ENCODE assay signal across 11 cellular contexts in the genomic region with DNA sequence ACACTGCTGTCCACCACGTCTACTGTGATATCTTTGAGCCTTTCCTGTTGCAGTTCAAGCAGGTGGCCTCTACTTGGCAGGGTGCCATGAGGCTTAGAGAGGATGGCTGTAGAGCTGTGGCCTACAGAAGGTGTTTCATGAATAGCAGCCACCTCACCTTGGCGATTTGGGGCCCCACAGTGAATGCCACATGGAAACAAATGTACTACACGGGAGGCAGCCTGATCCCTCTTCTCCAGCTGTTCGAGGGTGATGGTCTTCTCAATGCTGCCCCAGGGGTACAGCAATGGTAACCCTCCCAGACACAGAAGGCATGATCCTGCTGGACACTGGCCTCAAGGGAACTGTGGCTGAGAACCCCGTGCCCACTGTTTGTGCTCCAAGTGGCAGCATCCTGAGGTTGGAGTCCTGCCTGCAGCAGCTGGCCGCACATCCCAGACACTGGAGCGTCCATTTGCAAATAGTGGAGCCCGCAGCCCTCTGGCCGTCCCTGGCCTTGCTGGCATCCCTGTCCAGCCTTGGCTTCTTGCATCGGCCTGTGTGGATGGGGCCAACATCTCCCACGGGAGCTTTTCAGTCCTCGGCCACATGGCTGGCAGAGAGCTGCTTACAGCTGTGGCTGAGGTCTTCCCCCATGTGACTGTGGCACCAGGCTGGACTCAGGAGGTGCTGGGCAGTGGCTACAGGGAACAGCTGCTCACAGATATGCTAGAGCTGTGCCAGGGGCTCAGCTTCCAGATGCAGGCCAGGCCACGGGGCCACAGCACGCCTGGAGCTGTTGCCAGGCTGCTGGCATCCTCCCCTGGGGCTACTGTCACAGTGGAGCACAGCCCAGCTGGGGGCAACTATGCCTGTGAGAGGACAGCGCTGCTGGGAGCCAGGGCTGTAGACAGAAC.
DNase-seq lines count a peak whose midpoint lies in the region; ATAC-seq, FAIRE-seq and TF ChIP-seq lines count a peak whose summit lies in the region.
"Had no signal": no experiment of that assay in that cellular context is flagged by ENCODE, and none has a peak within 500 bp of the region (broad histone marks: within the 10 kb centered on the region; RNA-seq: fewer than 3 reads in every experiment).

No MANE protein-coding gene starts in this region.

- no peak overlapping the region for H3K4me2 ChIP-seq in HepG2 (ENCODE audit: low read depth, low read length)

- no peaks in the 10 kb centered on the region for H3K27me3 ChIP-seq in ascending aorta
- H3K27me3 ChIP-seq in HepG2 (ENCODE audit: control insufficient read depth in 1 of 2, insufficient read depth in 2 of 2, low read length in 2 of 2), result peaks cover 3 to 9% of the 10 kb centered on the region in 2 experiments; a peak in 3 of 5 replicates
- no peaks in the 10 kb centered on the region for H3K27me3 ChIP-seq in transverse colon

- H3K4me1 ChIP-seq in ascending aorta (peaks cover 9 to 11% of the 10 kb centered on the region in 2 donors), HepG2 (ENCODE audit: insufficient read depth, low read length) (peaks cover 15% of the 10 kb centered on the region), transverse colon (peaks cover 0 to 10% (median 0%) of the 10 kb centered on the region in 4 donors)

- H3K9me3 ChIP-seq in ascending aorta, result no peaks in the 10 kb centered on the region
- no peaks in the 10 kb centered on the region for H3K9me3 ChIP-seq in HepG2 (ENCODE audit: low read length)
- no peaks in the 10 kb centered on the region for H3K9me3 ChIP-seq in transverse colon

- no peak for TF ChIP-seq EP300 in HepG2 (IDR thresholded peaks at IDR 0.05; ENCODE audit: low read depth in 2 of 2, low read length in 2 of 2)
- TF ChIP-seq EP300 in HepG2 (CRISPR knock-in tag; IDR thresholded peaks at IDR 0.05; ENCODE audit: borderline replicate concordance), result no peak
- TF ChIP-seq EP300 in transverse colon (IDR thresholded peaks at IDR 0.05; ENCODE audit: low read depth), result no peak

- 20% methylated on average over 3 of the region's 15 CpGs for WGBS in HepG2 (ENCODE audit: low lambda C conversion rate)
- 68% methylated on average over 14 of the region's 15 CpGs; no CpG with 5 or more reads in 1 of the 2 donors for WGBS in transverse colon (ENCODE audit: low coverage in 1 of 2), 2 donors

- H2AFZ ChIP-seq in HepG2 (ENCODE audit: low read length), result no peak overlapping the region

- no peak for FAIRE-seq in HepG2 (lab: Jason Lieb, UNC)

- no peak for TF ChIP-seq RAD21 in HepG2 (CRISPR knock-in tag; IDR thresholded peaks at IDR 0.05)

- H3K36me3 ChIP-seq in ascending aorta, result no peaks in the 10 kb centered on the region
- H3K36me3 ChIP-seq in HepG2 (replicated peaks in 1 of 2; ENCODE audit: control insufficient read depth in 1 of 2, insufficient read depth in 2 of 2, low read length in 2 of 2), result no peaks in the 10 kb centered on the region
- no peaks in the 10 kb centered on the region for H3K36me3 ChIP-seq in transverse colon

- H3K27ac ChIP-seq in ascending aorta (peak overlapping the region; percentile 30 to 74), HepG2 (ENCODE audit: extremely low read length, insufficient read depth, low read length) (no peak overlapping the region), transverse colon (peak overlapping the region in 3 of 4 donors; percentile 44 to 69 (median 54))
- H3K27ac ChIP-seq: HL-60 had no signal

- DNase-seq in NCI-H748 (lab: John Stamatoyannopoulos, UW; ENCODE audit: unreplicated experiment) (peak; percentile 13), NCI-H748 treated with DMSO at 0.1 percent for 48 hours (lab: John Stamatoyannopoulos, UW) (no peak), ascending aorta (ENCODE audit: low spot score in 2 of 2) (no peak), HepG2 (ENCODE audit: low spot score) (no peak), transverse colon (no peak), ecto neural progenitor cell (ENCODE audit: low spot score) (no peak), omental fat pad (ENCODE audit: low spot score) (no peak)
- DNase-seq: GDM1; stimulated activated CD4-positive, alpha-beta T cell treated with anti-CD3 and anti-CD28 coated beads, Interleukin-1b, Interleukin-23, amount 100 ng/mL, for 48 hours had no signal

- CTCF ChIA-PET in HepG2 (lab: Yijun Ruan, JAX; ENCODE audit: low intra/inter-chr PET ratio, low total read pairs), result no interaction called here

- in situ Hi-C loops in HepG2 (cut with HindIII; ENCODE audit: extremely low pct_ligation_motif_present, low pct_unique_long_range_greater_than_20kb), result no loop called here
- in situ Hi-C loops in transverse colon (cut with MboI; ENCODE audit: low pct_ligation_motif_present in 1 of 4, low pct_unique_long_range_greater_than_20kb in 1 of 4, low sequenced_read_pairs in 3 of 4), result no loop called here

- H4K20me1 ChIP-seq in HepG2 (ENCODE audit: insufficient read depth, low read length), result no peaks in the 10 kb centered on the region

- intact Hi-C loops in ascending aorta (cut with DNase I) (no loop called here), HepG2 (cut with micrococcal nuclease; ENCODE audit: unreplicated experiment) (no loop called here), transverse colon (cut with DNase I; ENCODE audit: low total_unique reads) (no loop called here)

- H3K4me3 ChIP-seq in ascending aorta (peak overlapping the region in 1 of 2 donors; percentile 27), HepG2 (replicated peaks in 1 of 3; ENCODE audit: insufficient read depth in 1 of 3, low read depth in 2 of 3, low read length in 3 of 3) (no peak overlapping the region), transverse colon (no peak overlapping the region)

- no TSS peak for BruUV-seq in HepG2 (replicated peaks; lab: Mats Ljungman, UMichigan)

- ATAC-seq in HepG2 (peak; percentile 49), HG03280 (IDR thresholded peaks at IDR 0.05; ENCODE audit: unreplicated experiment) (no peak), omental fat pad (ENCODE audit: low FRiP score) (no peak)

- TF ChIP-seq CTCF in ascending aorta (IDR thresholded peaks at IDR 0.05) (no peak), HepG2 (CRISPR knock-in tag; IDR thresholded peaks at IDR 0.05) (no peak), transverse colon (IDR thresholded peaks at IDR 0.05) (no peak), omental fat pad (IDR thresholded peaks at IDR 0.05) (no peak)

- POLR2A ChIA-PET in HepG2 (lab: Yijun Ruan, JAX), result no interaction called here

- no peaks in the 10 kb centered on the region for H3K79me2 ChIP-seq in HepG2 (ENCODE audit: insufficient read depth, low read length)

- TF ChIP-seq POLR2A in HepG2 (IDR thresholded peaks at IDR 0.05; ENCODE audit: insufficient read depth in 1 of 2, low read depth in 2 of 2, low read length in 2 of 2) (no peak), transverse colon (IDR thresholded peaks at IDR 0.05) (no peak)

- no peak overlapping the region for H3K9ac ChIP-seq in HepG2 (ENCODE audit: insufficient read depth, low read depth, low read length)

TF ChIP-seq in HepG2, 621 proteins besides CTCF, POLR2A, EP300 and RAD21:
- TF ChIP-seq ZNF253 (CRISPR knock-in tag; IDR thresholded peaks at IDR 0.05; ENCODE audit: borderline replicate concordance) (no peak), RARA (CRISPR knock-in tag; IDR thresholded peaks at IDR 0.05) (no peak), SUZ12 (IDR thresholded peaks at IDR 0.05; ENCODE audit: low read depth, low read length) (no peak), MBNL3 (CRISPR knock-in tag; conservative IDR thresholded peaks at IDR 0.05) (no peak), LCORL (IDR thresholded peaks at IDR 0.05) (0 out of 2 replicates have a peak, but pooled peaks have one; percentile 35), LCORL (CRISPR knock-in tag; IDR thresholded peaks at IDR 0.05) (no peak), MXD4 (CRISPR knock-in tag; IDR thresholded peaks at IDR 0.05) (no peak), FOXO1 (CRISPR knock-in tag; IDR thresholded peaks at IDR 0.05) (no peak), SMC3 (IDR thresholded peaks at IDR 0.05; ENCODE audit: low read length) (no peak), ZNF607 (CRISPR knock-in tag; IDR thresholded peaks at IDR 0.05; ENCODE audit: borderline replicate concordance) (0 out of 2 replicates have a peak, but pooled peaks have one; percentile 32), RXRA (CRISPR knock-in tag; IDR thresholded peaks at IDR 0.05) (no peak), ZMYM2 (CRISPR knock-in tag; IDR thresholded peaks at IDR 0.05) (no peak)
- TF ChIP-seq, protein P1, sequence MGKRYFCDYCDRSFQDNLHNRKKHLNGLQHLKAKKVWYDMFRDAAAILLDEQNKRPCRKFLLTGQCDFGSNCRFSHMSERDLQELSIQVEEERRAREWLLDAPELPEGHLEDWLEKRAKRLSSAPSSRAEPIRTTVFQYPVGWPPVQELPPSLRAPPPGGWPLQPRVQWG (CRISPR knock-in tag; IDR thresholded peaks at IDR 0.05; ENCODE audit: borderline replicate concordance, low read depth), result no peak
